17 cellular contexts compared by ENCODE assay signal in the genomic region with DNA sequence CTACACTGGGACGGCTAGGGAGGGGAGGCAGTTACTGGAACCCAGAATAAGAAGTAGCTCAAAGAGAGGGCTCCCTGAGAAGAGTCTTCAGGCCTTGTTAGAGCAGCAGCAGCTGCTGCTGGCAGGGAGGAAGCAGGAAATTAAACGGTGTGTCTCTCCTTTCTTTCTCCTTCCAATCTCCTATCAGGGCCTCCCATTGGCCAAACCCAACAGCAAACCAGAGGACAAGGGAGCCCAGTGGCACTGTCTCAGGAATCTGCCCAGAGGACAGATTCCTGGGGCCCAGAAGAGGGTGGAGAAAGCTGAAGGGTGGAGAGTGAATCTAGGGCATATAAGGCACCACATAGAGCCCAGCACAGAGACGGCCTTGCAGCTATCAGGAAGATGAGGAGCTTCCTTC. TPM values are rescaled to one million over a fixed set of nuclear protein-coding genes. Genes with fewer than 3 reads are reported as not detected.
A peak's percentile ranks its signal among the peaks of the same experiment; 100 is the strongest.
DNase-seq lines count a peak whose midpoint lies in the region; ATAC-seq and TF ChIP-seq lines count a peak whose summit lies in the region.
"Had no signal": no experiment of that assay in that cellular context is flagged by ENCODE, and none has a peak within 500 bp of the region (broad histone marks: within the 10 kb centered on the region; RNA-seq: fewer than 3 reads in every experiment).

No MANE protein-coding gene starts in this region.

- H3K27ac ChIP-seq in A673 (ENCODE audit: low read depth, low read length, poor library complexity, severe bottlenecking) (no peak overlapping the region), mesenchymal stem cell (ENCODE audit: low read length, poor library complexity, severe bottlenecking) (no peak overlapping the region)
- H3K27ac ChIP-seq in CD4-positive, alpha-beta memory T cell (ENCODE audit: low read depth, low read length): no peak overlapping the region
- H3K27ac ChIP-seq: adrenal gland, neutrophil had no signal

- peaks cover 81 to 86% of the 10 kb centered on the region in 2 donors for H3K36me3 Mint-ChIP-seq in CD4-positive, alpha-beta memory T cell
- peaks cover 2% of the 10 kb centered on the region; the same call in 1 of the 2 replicates for H3K36me3 Mint-ChIP-seq in WTC11

- H3K14ac ChIP-seq in mesenchymal stem cell (ENCODE audit: low read length in 2 of 2): no peak overlapping the region

- no peak overlapping the region for H2AFZ ChIP-seq in mesenchymal stem cell (ENCODE audit: low read depth, low read length)

- H3K9me3 Mint-ChIP-seq in CD4-positive, alpha-beta memory T cell: peaks cover 0 to 9% (median 6%) of the 10 kb centered on the region in 8 donors
- H3K9me3 Mint-ChIP-seq in WTC11: peaks cover 8% of the 10 kb centered on the region

- POLR2A ChIA-PET in A673 (lab: Charles Lee; ENCODE audit: low non-redundant PET) (no interaction called here), WTC11 (lab: Charles Lee) (no interaction called here)
- POLR2A ChIA-PET in CD4-positive, alpha-beta memory T cell (lab: Charles Lee; ENCODE audit: partially characterized antibody): interaction anchor here (1.3 kb wide), 1 partner anchor 183 kb away, joined by 3 read pairs; no protein-coding TSS in a partner anchor

- no peak overlapping the region for H3K4me3 Mint-ChIP-seq in CD4-positive, alpha-beta memory T cell
- H3K4me3 Mint-ChIP-seq in WTC11: no peak overlapping the region
- H3K4me3 Mint-ChIP-seq: activated CD8-positive, alpha-beta T cell treated with anti-CD3 and anti-CD28 coated beads for 36 hours; activated T-cell treated with anti-CD3 and anti-CD28 coated beads, Interleukin-2, amount 50 U/mL, for 4 hours had no signal

- WGBS in mesenchymal stem cell: 56% methylated on average over 3 of the region's 3 CpGs

- H3K4me1 Mint-ChIP-seq in CD4-positive, alpha-beta memory T cell: peaks cover 13 to 23% (median 17%) of the 10 kb centered on the region in 4 donors
- H3K4me1 Mint-ChIP-seq in WTC11: peaks cover 21% of the 10 kb centered on the region

- TF ChIP-seq CTCF in A673 (conservative IDR thresholded peaks at IDR 0.05; ENCODE audit: low read depth, low read length) (no peak), WTC11 (IDR thresholded peaks at IDR 0.05) (no peak)

- H3K4me3 ChIP-seq in A673 (ENCODE audit: low read depth, low read length, poor library complexity, severe bottlenecking) (no peak overlapping the region), mesenchymal stem cell (ENCODE audit: insufficient read depth in 1 of 2, low read depth in 1 of 2, low read length in 2 of 2) (no peak overlapping the region)
- no peak overlapping the region for H3K4me3 ChIP-seq in CD4-positive, alpha-beta memory T cell (ENCODE audit: low read length in 2 of 2)
- H3K4me3 ChIP-seq: adrenal gland had no signal

- H3K79me1 ChIP-seq in mesenchymal stem cell (replicated peaks; ENCODE audit: low read length, poor library complexity, severe bottlenecking): no peaks in the 10 kb centered on the region

- ATAC-seq in WTC11 (peak; percentile 78), HG03139 (IDR thresholded peaks at IDR 0.05; ENCODE audit: unreplicated experiment) (no peak), GM18868 (IDR thresholded peaks at IDR 0.05; ENCODE audit: unreplicated experiment) (no peak)
- ATAC-seq: activated CD8-positive, alpha-beta T cell treated with anti-CD3 and anti-CD28 coated beads for 36 hours; activated T-cell treated with anti-CD3 and anti-CD28 coated beads, Interleukin-2, amount 50 U/mL, for 4 hours; Panc1 had no signal

- peak overlapping the region in 4 of 7 donors; percentile 15 to 86 (median 60) for H3K27ac Mint-ChIP-seq in CD4-positive, alpha-beta memory T cell
- no peak overlapping the region for H3K27ac Mint-ChIP-seq in WTC11

- H2BK12ac ChIP-seq in mesenchymal stem cell (ENCODE audit: low read length in 2 of 2): no peak overlapping the region

- H2BK15ac ChIP-seq in mesenchymal stem cell (ENCODE audit: low read depth, poor library complexity, severe bottlenecking): no peak overlapping the region

- H3K27me3 ChIP-seq in A673 (replicated peaks; ENCODE audit: insufficient read depth, low read depth, low read length, poor library complexity) (no peaks in the 10 kb centered on the region), mesenchymal stem cell (ENCODE audit: control insufficient read depth in 1 of 2, insufficient read depth in 1 of 2, low read length in 2 of 2) (no peaks in the 10 kb centered on the region)
- H3K27me3 ChIP-seq in CD4-positive, alpha-beta memory T cell (ENCODE audit: insufficient read depth, low read length): no peaks in the 10 kb centered on the region
- H3K27me3 ChIP-seq: adrenal gland, neutrophil had no signal

- intact Hi-C loops in A673 (cut with micrococcal nuclease; ENCODE audit: unreplicated experiment): no loop called here
- intact Hi-C loops in CD4-positive, alpha-beta memory T cell (cut with micrococcal nuclease): no loop called here

- H3K23ac ChIP-seq in mesenchymal stem cell (ENCODE audit: low read length in 2 of 2): no peak overlapping the region

- BruUV-seq in A673 (replicated peaks; lab: Mats Ljungman, UMichigan): no TSS peak

- H3K4me2 ChIP-seq in mesenchymal stem cell (ENCODE audit: low read length, poor library complexity, severe bottlenecking): no peak overlapping the region

- H3K36me3 ChIP-seq in A673 (ENCODE audit: insufficient read depth, low read length, poor library complexity, severe bottlenecking) (peaks cover 4% of the 10 kb centered on the region), mesenchymal stem cell (ENCODE audit: control insufficient read depth in 1 of 2, insufficient read depth in 2 of 2, low read depth in 1 of 2, low read length in 2 of 2) (peaks cover 16 to 34% of the 10 kb centered on the region in 2 experiments)
- H3K36me3 ChIP-seq in CD4-positive, alpha-beta memory T cell (ENCODE audit: insufficient read depth, low read length): peaks cover 64% of the 10 kb centered on the region

- H3K9me3 ChIP-seq in A673 (ENCODE audit: low read depth, low read length, poor library complexity, severe bottlenecking) (no peaks in the 10 kb centered on the region), mesenchymal stem cell (ENCODE audit: control insufficient read depth, low read length) (no peaks in the 10 kb centered on the region)
- H3K9me3 ChIP-seq in CD4-positive, alpha-beta memory T cell (ENCODE audit: control insufficient read depth in 1 of 2, low read length in 2 of 2): no peaks in the 10 kb centered on the region
- H3K9me3 ChIP-seq: adrenal gland, Caco-2, neutrophil had no signal

- H2BK5ac ChIP-seq in mesenchymal stem cell (ENCODE audit: low read depth, low read length, poor library complexity, severe bottlenecking): no peak overlapping the region

- H4K91ac ChIP-seq in mesenchymal stem cell (ENCODE audit: low read length): no peak overlapping the region

- no peaks in the 10 kb centered on the region for H3K27me3 Mint-ChIP-seq in CD4-positive, alpha-beta memory T cell
- peaks cover 11% of the 10 kb centered on the region for H3K27me3 Mint-ChIP-seq in WTC11 (ENCODE audit: low read depth)
- H3K27me3 Mint-ChIP-seq: activated CD8-positive, alpha-beta T cell treated with anti-CD3 and anti-CD28 coated beads for 36 hours had no signal

- peak overlapping the region; percentile 23 for H3K9ac ChIP-seq in mesenchymal stem cell (ENCODE audit: low read length)

- H2BK120ac ChIP-seq in mesenchymal stem cell (ENCODE audit: low read depth, low read length): no peak overlapping the region

- no peak overlapping the region for H4K8ac ChIP-seq in mesenchymal stem cell (ENCODE audit: low read length)

- CTCF ChIA-PET in A673 (lab: Charles Lee): no interaction called here
- CTCF ChIA-PET in CD4-positive, alpha-beta memory T cell (lab: Charles Lee; ENCODE audit: partially characterized antibody): no interaction called here
- CTCF ChIA-PET in WTC11 (lab: Charles Lee): interaction anchor here (0.9 to 1.3 kb wide), 3 partner anchors 8 to 71 kb away, joined by 3 to 14 read pairs (median 3); no protein-coding TSS in a partner anchor

- H3K4me1 ChIP-seq in A673 (ENCODE audit: insufficient read depth, low read length, poor library complexity, severe bottlenecking) (peaks cover 8% of the 10 kb centered on the region), mesenchymal stem cell (ENCODE audit: control insufficient read depth, insufficient read depth, low read depth, low read length) (peaks cover 10% of the 10 kb centered on the region)
- peaks cover 14% of the 10 kb centered on the region for H3K4me1 ChIP-seq in CD4-positive, alpha-beta memory T cell (ENCODE audit: insufficient read depth, low read length)
- H3K4me1 ChIP-seq: adrenal gland, Caco-2 had no signal

- H3K18ac ChIP-seq in mesenchymal stem cell (ENCODE audit: low read depth in 1 of 2, low read length in 2 of 2): no peak overlapping the region

- DNase-seq in A673 (ENCODE audit: low spot score) (peak; percentile 10), WTC11 (ENCODE audit: low spot score) (no peak), mesenchymal stem cell (no peak), superior temporal gyrus (ENCODE audit: extremely low spot score) (no peak)
- DNase-seq in CD4-positive, alpha-beta memory T cell: no peak
- DNase-seq: activated CD8-positive, alpha-beta T cell treated with anti-CD3 and anti-CD28 coated beads for 36 hours; activated T-cell treated with anti-CD3 and anti-CD28 coated beads, Interleukin-2, amount 50 U/mL, for 4 hours; adrenal gland; Caco-2; hypothalamus; NCI-H1417 treated with DMSO at 0.1 percent for 48 hours; NCI-H2171; stimulated activated CD4-positive, alpha-beta T cell treated with anti-CD3 and anti-CD28 coated beads, Interleukin-12 subunit alpha, Interleukin-12 subunit beta, amount 100 ng/mL, for 4 hours had no signal

- no peak overlapping the region for H3K4ac ChIP-seq in mesenchymal stem cell (ENCODE audit: low read depth in 1 of 2, low read length in 2 of 2)

- no peak overlapping the region for H2AK5ac ChIP-seq in mesenchymal stem cell (ENCODE audit: low read length, severe bottlenecking)

RNA-seq across cellular contexts. Expression of a gene that starts 10.2 kb away (rescaled TPM):
- total RNA-seq in A673 (2021) (14.2 and 14.8 TPM in 2 replicates), WTC11 (2021) (4.5 to 7.3 TPM (median 7.2 TPM) in 3 replicates)
- 100 to 1,000 TPM; 255 to 262 TPM for total RNA-seq in CD4-positive, alpha-beta memory T cell
- 10 to 100 TPM; 50.4 to 68.0 TPM for polyA plus RNA-seq in CD4-positive, alpha-beta memory T cell
- polyA plus RNA-seq in mesenchymal stem cell (2013, experiment 1 of 2): 17.7 TPM
- polyA plus RNA-seq in mesenchymal stem cell (2013, experiment 2 of 2): 18.2 TPM

RNA-seq across cellular contexts. Expression of a gene that starts 28.1 kb away (rescaled TPM):
- total RNA-seq in A673 (2021): 12.2 and 12.7 TPM in 2 replicates
- total RNA-seq in CD4-positive, alpha-beta memory T cell: 100 to 1,000 TPM; 211 to 215 TPM
- 10 to 100 TPM; 72.7 to 72.9 TPM for polyA plus RNA-seq in CD4-positive, alpha-beta memory T cell
- total RNA-seq in WTC11 (2021): 4.3 to 4.5 TPM (median 4.5 TPM) in 3 replicates
- 14.3 TPM for polyA plus RNA-seq in mesenchymal stem cell (2013, experiment 1 of 2)
- 15.1 TPM for polyA plus RNA-seq in mesenchymal stem cell (2013, experiment 2 of 2)

RNA-seq across cellular contexts. Expression of a gene that starts 29.3 kb away (rescaled TPM):
- 16.3 and 25.5 TPM in 2 replicates for total RNA-seq in A673 (2021)
- 10 to 100 TPM; 21.8 to 23.6 TPM for total RNA-seq in CD4-positive, alpha-beta memory T cell
- polyA plus RNA-seq in CD4-positive, alpha-beta memory T cell: 1 to 10 TPM; 3.3 to 4.0 TPM
- 15.6 to 18.0 TPM (median 16.2 TPM) in 3 replicates for total RNA-seq in WTC11 (2021)
- 14.4 TPM for polyA plus RNA-seq in mesenchymal stem cell (2013, experiment 1 of 2)
- 13.8 TPM for polyA plus RNA-seq in mesenchymal stem cell (2013, experiment 2 of 2)

RNA-seq across cellular contexts. Expression of a gene that starts 45.5 kb away (rescaled TPM):
- total RNA-seq in A673 (2021): 29.8 and 32.2 TPM in 2 replicates
- total RNA-seq in CD4-positive, alpha-beta memory T cell: 10 to 100 TPM; 57.0 to 62.8 TPM
- 10 to 100 TPM; 10.9 to 15.9 TPM for polyA plus RNA-seq in CD4-positive, alpha-beta memory T cell
- total RNA-seq in WTC11 (2021): 9.3 to 9.9 TPM (median 9.5 TPM) in 3 replicates
- polyA plus RNA-seq in mesenchymal stem cell (2013, experiment 1 of 2): 25.5 TPM
- polyA plus RNA-seq in mesenchymal stem cell (2013, experiment 2 of 2): 25.8 TPM

RNA-seq across cellular contexts. Expression of a gene that starts 47.2 kb away (rescaled TPM):
- total RNA-seq in A673 (2021): 19.1 and 23.2 TPM in 2 replicates
- total RNA-seq in CD4-positive, alpha-beta memory T cell: 100 to 1,000 TPM; 315 to 323 TPM
- polyA plus RNA-seq in CD4-positive, alpha-beta memory T cell: 100 to 1,000 TPM in 1 of 2 donors, 10 to 100 TPM in 1; 68.1 to 126 TPM
- total RNA-seq in WTC11 (2021): 3.4 to 7.4 TPM (median 7.0 TPM) in 3 replicates
- polyA plus RNA-seq in mesenchymal stem cell (2013, experiment 1 of 2): 31.1 TPM
- polyA plus RNA-seq in mesenchymal stem cell (2013, experiment 2 of 2): 32.3 TPM

Comparison
In these comparisons a context has a peak if more than half of its experiments do, and no peak if none do; other contexts are left out.
1. RNA of a gene that starts 10.2 kb away (total RNA-seq): 255 to 262 TPM in CD4-positive, alpha-beta memory T cell; 14.2 to 14.8 TPM in A673 and 4.5 to 7.3 TPM in WTC11; every median in the first group is over 10 times any median in the second.
2. RNA of a gene that starts 28.1 kb away (total RNA-seq): 211 to 215 TPM in CD4-positive, alpha-beta memory T cell; 12.2 to 12.7 TPM in A673 and 4.3 to 4.5 TPM in WTC11; every median in the first group is over 10 times any median in the second.